Comparison of ENCODE assay signal across 8 cellular contexts in genomic region chr5:94111209-94112004, GRCh38.
DNase-seq lines count a peak whose midpoint lies in the region; ATAC-seq and FAIRE-seq lines count a peak whose summit lies in the region.

No MANE protein-coding gene starts in this region.

- peak overlapping the region; percentile 90 for H3K4me3 Mint-ChIP-seq in activated CD8-positive, alpha-beta memory T cell treated with anti-CD3 and anti-CD28 coated beads, Interleukin-2, amount 10 ng/mL, durations not matched to agents 7 days and 5 days

- H3K36me3 Mint-ChIP-seq in activated CD8-positive, alpha-beta memory T cell treated with anti-CD3 and anti-CD28 coated beads, Interleukin-2, amount 10 ng/mL, durations not matched to agents 7 days and 5 days: peaks cover 24% of the 10 kb centered on the region

- H3K23ac ChIP-seq in mesendoderm (ENCODE audit: low read length): no peak overlapping the region

- CTCF ChIA-PET in activated CD8-positive, alpha-beta memory T cell treated with anti-CD3 and anti-CD28 coated beads, Interleukin-2, amount 10 ng/mL, durations not matched to agents 7 days and 5 days (lab: Charles Lee): no interaction called here

- H3K4me1 ChIP-seq in endocrine pancreas (ENCODE audit: control insufficient read depth, insufficient read depth, low read length): peaks cover 11% of the 10 kb centered on the region
- H3K4me1 ChIP-seq in mesendoderm (ENCODE audit: control insufficient read depth, low read depth, low read length): no peaks in the 10 kb centered on the region

- DNase-seq in Caki2 (ENCODE audit: low read depth) (peak; percentile 93), HTR-8/SVneo (ENCODE audit: insufficient read length, low spot score) (peak; percentile 91), NOMO-1 treated with DMSO at 0.1 percent for 48 hours (lab: John Stamatoyannopoulos, UW; ENCODE audit: unreplicated experiment) (peak; percentile 93), mesendoderm (peak; percentile 99)
- DNase-seq in activated CD8-positive, alpha-beta memory T cell treated with anti-CD3 and anti-CD28 coated beads, Interleukin-2, amount 10 ng/mL, durations not matched to agents 7 days and 5 days: peak; percentile 96
- peak; percentile 86 for DNase-seq in stimulated activated CD8-positive, alpha-beta memory T cell treated with anti-CD3 and anti-CD28 coated beads, Interleukin-12 subunit alpha, Interleukin-12 subunit beta, amount 100 ng/mL, for 4 hours (ENCODE audit: low read depth)

- H2AK5ac ChIP-seq in mesendoderm (ENCODE audit: low read length): no peak overlapping the region

- peak overlapping the region; percentile 82 for H3K4me2 ChIP-seq in mesendoderm (ENCODE audit: low read length)

- H3K27ac Mint-ChIP-seq in activated CD8-positive, alpha-beta memory T cell treated with anti-CD3 and anti-CD28 coated beads, Interleukin-2, amount 10 ng/mL, durations not matched to agents 7 days and 5 days: peak overlapping the region; percentile 92

- H3K4ac ChIP-seq in mesendoderm (ENCODE audit: low read depth, low read length): peak overlapping the region; percentile 72

- peak overlapping the region; percentile 24 for H3K27ac ChIP-seq in mesendoderm (ENCODE audit: low read depth, low read length)

- in situ Hi-C loops in Caki2 (cut with HindIII; ENCODE audit: low pct_unique_long_range_greater_than_20kb, low sequenced_read_pairs): no loop called here

- H3K79me1 ChIP-seq in mesendoderm (ENCODE audit: low read length): peaks cover 4% of the 10 kb centered on the region

- peak overlapping the region; percentile 93 for H3K56ac ChIP-seq in mesendoderm (ENCODE audit: low read length)

- peaks cover 1% of the 10 kb centered on the region for H3K9me3 ChIP-seq in endocrine pancreas (ENCODE audit: control insufficient read depth, low read length)

- peaks cover 4% of the 10 kb centered on the region for H3K27me3 Mint-ChIP-seq in activated CD8-positive, alpha-beta memory T cell treated with anti-CD3 and anti-CD28 coated beads, Interleukin-2, amount 10 ng/mL, durations not matched to agents 7 days and 5 days

- peak overlapping the region; percentile 86 for H3K9ac ChIP-seq in endocrine pancreas (ENCODE audit: control insufficient read depth, insufficient read depth, low read length)
- H3K9ac ChIP-seq in mesendoderm (ENCODE audit: low read length): peak overlapping the region; percentile 88

- peak; percentile 100 for ATAC-seq in GM21381 (IDR thresholded peaks at IDR 0.05; ENCODE audit: unreplicated experiment)
- ATAC-seq in activated CD8-positive, alpha-beta memory T cell treated with anti-CD3 and anti-CD28 coated beads, Interleukin-2, amount 10 ng/mL, durations not matched to agents 7 days and 5 days: peak; percentile 98

- no CpG with 5 or more reads among the region's 51 CpGs for WGBS in mesendoderm (ENCODE audit: extremely low coverage, insufficient coverage, low lambda C conversion rate)

- H2BK120ac ChIP-seq in mesendoderm (ENCODE audit: low read depth, low read length): no peak overlapping the region

- H4K5ac ChIP-seq in mesendoderm (ENCODE audit: low read length): no peak overlapping the region

- H3K36me3 ChIP-seq in endocrine pancreas (ENCODE audit: control insufficient read depth, insufficient read depth, low read length): no peaks in the 10 kb centered on the region
- no peaks in the 10 kb centered on the region for H3K36me3 ChIP-seq in mesendoderm (ENCODE audit: control insufficient read depth, insufficient read depth, low read length)

- no peak overlapping the region for H2BK15ac ChIP-seq in mesendoderm (replicated peaks; ENCODE audit: low read depth)

- peak; percentile 97 for FAIRE-seq in HTR-8/SVneo (lab: Jason Lieb, UNC)

- peak overlapping the region; percentile 93 for H3K4me3 ChIP-seq in endocrine pancreas (ENCODE audit: control insufficient read depth, insufficient read depth, low read length)
- H3K4me3 ChIP-seq in mesendoderm (ENCODE audit: low read length): peak overlapping the region; percentile 76

- H3K9me3 Mint-ChIP-seq in activated CD8-positive, alpha-beta memory T cell treated with anti-CD3 and anti-CD28 coated beads, Interleukin-2, amount 10 ng/mL, durations not matched to agents 7 days and 5 days (ENCODE audit: low read depth): peaks cover 10% of the 10 kb centered on the region

- peak overlapping the region; percentile 56 for H3K18ac ChIP-seq in mesendoderm (ENCODE audit: low read length)

- peaks cover 29% of the 10 kb centered on the region for H3K4me1 Mint-ChIP-seq in activated CD8-positive, alpha-beta memory T cell treated with anti-CD3 and anti-CD28 coated beads, Interleukin-2, amount 10 ng/mL, durations not matched to agents 7 days and 5 days

- H3K79me2 ChIP-seq in mesendoderm (ENCODE audit: control insufficient read depth, insufficient read depth, low read length): no peaks in the 10 kb centered on the region

- H3K27me3 ChIP-seq in endocrine pancreas (ENCODE audit: control insufficient read depth, insufficient read depth, low read length) (no peaks in the 10 kb centered on the region), mesendoderm (ENCODE audit: insufficient read depth, low read length, poor library complexity) (no peaks in the 10 kb centered on the region)

- H4K8ac ChIP-seq in mesendoderm (ENCODE audit: low read depth, low read length): no peak overlapping the region

- peak overlapping the region; percentile 72 for H2BK5ac ChIP-seq in mesendoderm (ENCODE audit: low read length)

Comparison
In these comparisons a context has a peak if more than half of its experiments do, and no peak if none do; other contexts are left out.
1. Peak in every context shown above with its lines: DNase-seq, ATAC-seq, H3K4me3 ChIP-seq and H3K27ac ChIP-seq.